8 cellular contexts compared by ENCODE assay signal in genomic region chr21:41170442-41170841, GRCh38. TPM values are rescaled to one million over a fixed set of nuclear protein-coding genes. Genes with fewer than 3 reads are reported as not detected.
DNase-seq lines count a peak whose midpoint lies in the region; ATAC-seq, FAIRE-seq and TF ChIP-seq lines count a peak whose summit lies in the region.

No MANE protein-coding gene starts in this region.

- POLR2A ChIA-PET in PC-3 (lab: Charles Lee; ENCODE audit: unreplicated experiment) (no interaction called here), endothelial cell of umbilical vein (lab: Charles Lee) (no interaction called here)

- H3K79me1 ChIP-seq in neuronal stem cell (ENCODE audit: low read depth, low read length): no peaks in the 10 kb centered on the region

- H3K27me3 ChIP-seq in PC-3 (ENCODE audit: low read length): no peaks in the 10 kb centered on the region
- H3K27me3 ChIP-seq in endothelial cell of umbilical vein (ENCODE audit: control insufficient read depth in 2 of 2, insufficient read depth in 2 of 2, low read length in 2 of 2): no peaks in the 10 kb centered on the region
- peaks cover 3 to 56% (median 45%) of the 10 kb centered on the region in 3 experiments for H3K27me3 ChIP-seq in neuronal stem cell (ENCODE audit: control insufficient read depth in 3 of 3, insufficient read depth in 3 of 3, low read depth in 1 of 3, low read length in 3 of 3)

- H3K23ac ChIP-seq in neuronal stem cell (ENCODE audit: low read depth, low read length, poor library complexity): no peak overlapping the region

- H3K4me2 ChIP-seq in PC-3 (ENCODE audit: low read length): peak overlapping the region; percentile 92
- H3K4me2 ChIP-seq in endothelial cell of umbilical vein (ENCODE audit: insufficient read depth, low read length): peak overlapping the region; percentile 54
- no peak overlapping the region for H3K4me2 ChIP-seq in neuronal stem cell (ENCODE audit: insufficient read depth, low read length, poor library complexity, severe bottlenecking)

- H2BK15ac ChIP-seq in neuronal stem cell (ENCODE audit: low read length): no peak overlapping the region

- no peaks in the 10 kb centered on the region for H3K9me2 ChIP-seq in PC-3 (replicated peaks; ENCODE audit: low read length)

- no peak overlapping the region for H2BK12ac ChIP-seq in neuronal stem cell (ENCODE audit: low read length)

- DNase-seq in AG09319 (ENCODE audit: extremely low read depth, low read depth): no peak
- peak; percentile 29 for DNase-seq in GM19240 (ENCODE audit: insufficient read length, low spot score)
- peak; percentile 71 for DNase-seq in PC-3
- peak; percentile 56 for DNase-seq in endothelial cell of umbilical vein (ENCODE audit: low read depth, low spot score)
- peak; percentile 23 for DNase-seq in neuronal stem cell (ENCODE audit: low spot score)
- no peak for DNase-seq in stimulated activated CD4-positive, alpha-beta T cell treated with anti-CD3 and anti-CD28 coated beads, Interleukin-12 subunit alpha, Interleukin-12 subunit beta, amount 100 ng/mL, for 4 hours
- DNase-seq in D721Med (ENCODE audit: insufficient read length, low spot score): no peak

- H4K91ac ChIP-seq in neuronal stem cell (ENCODE audit: low read depth, low read length, poor library complexity): no peak overlapping the region

- peak; percentile 91 for FAIRE-seq in endothelial cell of umbilical vein (lab: Jason Lieb, UNC)
- no peak for FAIRE-seq in D721Med (lab: Jason Lieb, UNC)

- H3K9ac ChIP-seq in PC-3 (ENCODE audit: low read length) (peak overlapping the region; percentile 44), endothelial cell of umbilical vein (replicated peaks; ENCODE audit: extremely low read depth, insufficient read depth, low read length) (peak overlapping the region; percentile 7), neuronal stem cell (ENCODE audit: low read depth, low read length, poor library complexity) (no peak overlapping the region)

- H3K4ac ChIP-seq in neuronal stem cell (ENCODE audit: low read length): no peak overlapping the region

- H4K8ac ChIP-seq in neuronal stem cell (ENCODE audit: low read depth, low read length): no peak overlapping the region

- no TSS peak for BruUV-seq in PC-3 (replicated peaks; lab: Mats Ljungman, UMichigan)
- no TSS peak for BruUV-seq in endothelial cell of umbilical vein (replicated peaks; lab: Mats Ljungman, UMichigan)

- H4K20me1 ChIP-seq in PC-3 (ENCODE audit: low read length) (no peaks in the 10 kb centered on the region), endothelial cell of umbilical vein (replicated peaks; ENCODE audit: control insufficient read depth, extremely low read depth, insufficient read depth, low read length) (no peaks in the 10 kb centered on the region)

- H3F3A ChIP-seq in PC-3 (ENCODE audit: low read length, unreplicated experiment): no peaks in the 10 kb centered on the region

- no peak overlapping the region for H2BK120ac ChIP-seq in neuronal stem cell (ENCODE audit: low read depth, low read length)

- peak; percentile 46 for TF ChIP-seq CTCF in AG09319 (IDR thresholded peaks at IDR 0.05; ENCODE audit: low read depth, low read length)
- TF ChIP-seq CTCF in PC-3 (conservative IDR thresholded peaks at IDR 0.05; ENCODE audit: low read depth, low read length): peak; percentile 86
- peak; percentile 56 to 80 for TF ChIP-seq CTCF in endothelial cell of umbilical vein (IDR thresholded peaks at IDR 0.05; ENCODE audit: extremely low read depth in 1 of 2, insufficient read depth in 1 of 2, low read depth in 1 of 2, low read length in 2 of 2)
- no peak for TF ChIP-seq CTCF in D721Med (IDR thresholded peaks at IDR 0.05; ENCODE audit: insufficient read depth, missing control alignments)

- TF ChIP-seq POLR2A in endothelial cell of umbilical vein (IDR thresholded peaks at IDR 0.05; ENCODE audit: low read depth, low read length): no peak

- H3K27ac ChIP-seq in PC-3 (ENCODE audit: low read length) (peak overlapping the region; percentile 88), endothelial cell of umbilical vein (ENCODE audit: insufficient read depth, low read depth, low read length) (peak overlapping the region; percentile 73), neuronal stem cell (replicated peaks; ENCODE audit: low read length) (no peak overlapping the region)

- H3K79me2 ChIP-seq in PC-3 (ENCODE audit: low read length) (peaks cover 65% of the 10 kb centered on the region), endothelial cell of umbilical vein (ENCODE audit: control insufficient read depth, insufficient read depth, low read length) (peaks cover 24% of the 10 kb centered on the region)

- no peak overlapping the region for H2BK5ac ChIP-seq in neuronal stem cell (ENCODE audit: low read length)

- H3K36me3 ChIP-seq in PC-3 (ENCODE audit: low read depth, low read length): no peaks in the 10 kb centered on the region
- H3K36me3 ChIP-seq in endothelial cell of umbilical vein (ENCODE audit: control insufficient read depth in 2 of 2, extremely low read depth in 1 of 2, insufficient read depth in 2 of 2, low read length in 2 of 2): no peaks in the 10 kb centered on the region
- H3K36me3 ChIP-seq in neuronal stem cell (replicated peaks in 1 of 2; ENCODE audit: control insufficient read depth in 2 of 2, insufficient read depth in 2 of 2, low read length in 2 of 2): no peaks in the 10 kb centered on the region

- dilution Hi-C loops in endothelial cell of umbilical vein (cut with MboI; ENCODE audit: extremely low pct_ligation_motif_present, low sequenced_read_pairs): no loop called here

- H3K9me1 ChIP-seq in endothelial cell of umbilical vein (replicated peaks; ENCODE audit: control insufficient read depth, extremely low read depth, insufficient read depth, low read length): no peaks in the 10 kb centered on the region

- H3K4me1 ChIP-seq in PC-3 (ENCODE audit: insufficient read depth, low read length) (peaks cover 40% of the 10 kb centered on the region), endothelial cell of umbilical vein (ENCODE audit: control insufficient read depth, extremely low read depth, insufficient read depth, low read length) (peaks cover 26% of the 10 kb centered on the region), neuronal stem cell (ENCODE audit: control insufficient read depth in 2 of 2, insufficient read depth in 1 of 2, low read depth in 1 of 2, low read length in 2 of 2) (no peaks in the 10 kb centered on the region)

- no peaks in the 10 kb centered on the region for H3K9me3 ChIP-seq in PC-3 (ENCODE audit: low read length)
- no peaks in the 10 kb centered on the region for H3K9me3 ChIP-seq in endothelial cell of umbilical vein (replicated peaks; ENCODE audit: control insufficient read depth, insufficient read depth, low read length)
- H3K9me3 ChIP-seq in neuronal stem cell (replicated peaks in 1 of 2; ENCODE audit: control insufficient read depth in 2 of 2, insufficient read depth in 1 of 2, low read depth in 1 of 2, low read length in 2 of 2): no peaks in the 10 kb centered on the region

- ATAC-seq in PC-3 (peak; percentile 35), GM18519 (IDR thresholded peaks at IDR 0.05; ENCODE audit: low FRiP score, unreplicated experiment) (no peak)

- no peak overlapping the region; the same call in 1 of the 2 replicates for H3K4me3 ChIP-seq in PC-3 (ENCODE audit: low read length)
- peak overlapping the region in 2 of 3 experiments; percentile 6 to 77 for H3K4me3 ChIP-seq in endothelial cell of umbilical vein (replicated peaks in 1 of 3; ENCODE audit: insufficient read depth in 1 of 3, low read depth in 1 of 3, low read length in 3 of 3)
- H3K4me3 ChIP-seq in neuronal stem cell (ENCODE audit: low read length in 2 of 2): no peak overlapping the region

- H3K18ac ChIP-seq in neuronal stem cell (ENCODE audit: low read length): no peak overlapping the region

- H3K14ac ChIP-seq in neuronal stem cell (ENCODE audit: low read length): no peak overlapping the region

- H2AK5ac ChIP-seq in neuronal stem cell (ENCODE audit: low read depth, low read length): no peak overlapping the region

- H2AFZ ChIP-seq in PC-3 (ENCODE audit: low read length): no peak overlapping the region
- H2AFZ ChIP-seq in endothelial cell of umbilical vein (ENCODE audit: low read depth, low read length): no peak overlapping the region
- no peak overlapping the region for H2AFZ ChIP-seq in neuronal stem cell (ENCODE audit: low read length)

- no CpG with 5 or more reads among the region's 2 CpGs for WGBS in neuronal stem cell (ENCODE audit: extremely low coverage in 2 of 2, insufficient read length in 2 of 2, insufficient replicate concordance in 1 of 2), 2 donors

- intact Hi-C loops in PC-3 (cut with micrococcal nuclease) (loop anchor here (1.0 to 5.0 kb wide), 5 partner anchors 26 to 762 kb away; partner anchors contain the start of gene MX2), endothelial cell of umbilical vein (cut with micrococcal nuclease) (loop anchor here (5.0 kb wide), 1 partner anchor 37 kb away; no protein-coding TSS in a partner anchor)

- CTCF ChIA-PET in PC-3 (lab: Charles Lee) (interaction anchor here (0.6 to 0.8 kb wide), 3 partner anchors 112 to 421 kb away, joined by 3 to 5 read pairs (median 3); no protein-coding TSS in a partner anchor), endothelial cell of umbilical vein (lab: Charles Lee) (interaction anchor here (0.6 to 4.2 kb wide), 16 partner anchors 11 to 290 kb away, joined by 3 to 34 read pairs (median 4); no protein-coding TSS in a partner anchor)

TF ChIP-seq in endothelial cell of umbilical vein, 7 proteins besides CTCF, POLR2A, EP300 and RAD21 (continues in another document):
- no peak for TF ChIP-seq GATA2 (IDR thresholded peaks at IDR 0.05; ENCODE audit: insufficient read depth, insufficient read length, low read depth, low read length)
- TF ChIP-seq FOS (IDR thresholded peaks at IDR 0.05; ENCODE audit: borderline replicate concordance, insufficient read depth, low read length): no peak
- TF ChIP-seq JUN (IDR thresholded peaks at IDR 0.05; ENCODE audit: borderline replicate concordance, insufficient read depth, insufficient read length, low read depth): no peak
- no peak for TF ChIP-seq MAX (IDR thresholded peaks at IDR 0.05; ENCODE audit: insufficient read depth, insufficient read length)
- TF ChIP-seq POLR2AphosphoS5 (IDR thresholded peaks at IDR 0.05; ENCODE audit: insufficient read depth, low read depth, low read length): no peak

RNA-seq across cellular contexts. Expression of gene BACE2, which starts 2.5 kb away (rescaled TPM):
- total RNA-seq in PC-3 (2014; rRNA removed) (89.2 and 96.2 TPM in 2 replicates), endothelial cell of umbilical vein (128 and 184 TPM in 2 replicates)
- polyA plus RNA-seq in endothelial cell of umbilical vein: 113 and 127 TPM in 2 replicates
- polyA plus RNA-seq in endothelial cell of umbilical vein (2011; cell fraction: cytosol; rRNA removed): 92.0 and 92.9 TPM in 2 replicates
- 65.5 and 87.0 TPM in 2 replicates for polyA plus RNA-seq in endothelial cell of umbilical vein (2011; cell fraction: nucleus; rRNA removed)
- 43.6 and 56.7 TPM in 2 replicates for polyA plus RNA-seq in endothelial cell of umbilical vein (2012)
- 112 and 129 TPM in 2 replicates for polyA minus RNA-seq in endothelial cell of umbilical vein
- 31.9 TPM for polyA minus RNA-seq in endothelial cell of umbilical vein (2011; cell fraction: cytosol; rRNA and poly(A)+ RNA removed)
- 35.2 and 36.7 TPM in 2 replicates for polyA minus RNA-seq in endothelial cell of umbilical vein (2011; cell fraction: nucleus; rRNA and poly(A)+ RNA removed)
- polyA plus RNA-seq in neuronal stem cell (2013, experiment 1 of 2): 1.4 TPM
- 1.5 TPM for polyA plus RNA-seq in neuronal stem cell (2013, experiment 2 of 2)

Comparison
In these comparisons a context has a peak if more than half of its experiments do, and no peak if none do; other contexts are left out.
1. DNase-seq: peak in GM19240 (single experiment), PC-3 (single experiment), endothelial cell of umbilical vein (single experiment) and neuronal stem cell (single experiment); none in AG09319 (single experiment), stimulated activated CD4-positive, alpha-beta T cell treated with anti-CD3 and anti-CD28 coated beads, Interleukin-12 subunit alpha, Interleukin-12 subunit beta, amount 100 ng/mL, for 4 hours (single experiment) and D721Med (single experiment).
2. H3K4me3 ChIP-seq: peak in endothelial cell of umbilical vein (2 of 3); none in PC-3 (single experiment) and neuronal stem cell (0 of 2).